Comparison of ENCODE assay signal across 23 cellular contexts in genomic region chr17:57516290-57517215, GRCh38.
A peak's percentile ranks its signal among the peaks of the same experiment; 100 is the strongest.
DNase-seq lines count a peak whose midpoint lies in the region; ATAC-seq and TF ChIP-seq lines count a peak whose summit lies in the region.
"Had no signal": no experiment of that assay in that cellular context is flagged by ENCODE, and none has a peak within 500 bp of the region (broad histone marks: within the 10 kb centered on the region; RNA-seq: fewer than 3 reads in every experiment).

No MANE protein-coding gene starts in this region.

- H3K36me3 ChIP-seq in Karpas-422 (ENCODE audit: insufficient read depth, low read length) (0 out of 2 replicates have a peak, but pooled peaks cover 3% of the 10 kb centered on the region), neural progenitor cell (no peaks in the 10 kb centered on the region)
- no peaks in the 10 kb centered on the region for H3K36me3 ChIP-seq in CD8-positive, alpha-beta T cell (ENCODE audit: insufficient read depth, low read length)
- H3K36me3 ChIP-seq: left lung, ovary, stomach, upper lobe of right lung had no signal

- H2AFZ ChIP-seq in Karpas-422 (ENCODE audit: low read length) (no peak overlapping the region), neural progenitor cell (replicated peaks) (no peak overlapping the region)

- H3K27ac ChIP-seq in Karpas-422 (ENCODE audit: low read length): peak overlapping the region; percentile 100
- no peak overlapping the region for H3K27ac ChIP-seq in neural progenitor cell
- no peak overlapping the region for H3K27ac ChIP-seq in CD8-positive, alpha-beta T cell (ENCODE audit: low read depth, low read length)
- H3K27ac ChIP-seq: body of pancreas, left lung, ovary, stomach, upper lobe of right lung had no signal

- TF ChIP-seq CTCF in AG10803 (conservative IDR thresholded peaks at IDR 0.05; ENCODE audit: low read length): no peak
- TF ChIP-seq CTCF in glutamatergic neuron (IDR thresholded peaks at IDR 0.05; ENCODE audit: partially characterized antibody, unreplicated experiment): no peak
- TF ChIP-seq CTCF in neural progenitor cell (IDR thresholded peaks at IDR 0.05): no peak
- no peak for TF ChIP-seq CTCF in CD8-positive, alpha-beta T cell (IDR thresholded peaks at IDR 0.05)

- peaks cover 17% of the 10 kb centered on the region for H3K27me3 Mint-ChIP-seq in glutamatergic neuron (ENCODE audit: unreplicated experiment)
- peaks cover 2% of the 10 kb centered on the region for H3K27me3 Mint-ChIP-seq in neural progenitor cell (ENCODE audit: insufficient read depth, low read depth)
- no peaks in the 10 kb centered on the region for H3K27me3 Mint-ChIP-seq in CD8-positive, alpha-beta T cell (ENCODE audit: low read depth)
- H3K27me3 Mint-ChIP-seq: activated naive CD8-positive, alpha-beta T cell treated with anti-CD3 and anti-CD28 coated beads, Interleukin-2, amount 10 ng/mL, durations not matched to agents 7 days and 5 days; CD4-positive, alpha-beta T cell had no signal

- peaks cover 19% of the 10 kb centered on the region for H3F3A ChIP-seq in neural progenitor cell (ENCODE audit: low read depth)

- H3K4me1 ChIP-seq in Karpas-422 (ENCODE audit: low read length) (peaks cover 96% of the 10 kb centered on the region), neural progenitor cell (peaks cover 52% of the 10 kb centered on the region)
- no peaks in the 10 kb centered on the region for H3K4me1 ChIP-seq in CD8-positive, alpha-beta T cell (ENCODE audit: insufficient read depth, low read length)
- H3K4me1 ChIP-seq: left lung had no signal

- peak overlapping the region; percentile 32; the same call in 1 of the 2 replicates for H3K9ac ChIP-seq in Karpas-422 (ENCODE audit: low read length)
- H3K9ac ChIP-seq in neural progenitor cell: no peak overlapping the region

- POLR2A ChIA-PET in CD8-positive, alpha-beta T cell (lab: Charles Lee): no interaction called here

- no peaks in the 10 kb centered on the region for H3K27me3 ChIP-seq in Karpas-422 (ENCODE audit: low read length)
- no peaks in the 10 kb centered on the region for H3K27me3 ChIP-seq in neural progenitor cell
- H3K27me3 ChIP-seq in CD8-positive, alpha-beta T cell (ENCODE audit: insufficient read depth, low read length): no peaks in the 10 kb centered on the region
- H3K27me3 ChIP-seq: body of pancreas, left lung, ovary, stomach, upper lobe of right lung had no signal

- H3K4me1 Mint-ChIP-seq in glutamatergic neuron (ENCODE audit: low read depth, unreplicated experiment): peaks cover 69% of the 10 kb centered on the region
- H3K4me1 Mint-ChIP-seq in neural progenitor cell: peaks cover 83% of the 10 kb centered on the region
- peaks cover 9% of the 10 kb centered on the region for H3K4me1 Mint-ChIP-seq in CD8-positive, alpha-beta T cell (ENCODE audit: low read depth)

- H3K4me3 ChIP-seq in AG10803 (ENCODE audit: low read length): no peak overlapping the region
- no peak overlapping the region for H3K4me3 ChIP-seq in Karpas-422 (ENCODE audit: low read length)
- no peak overlapping the region for H3K4me3 ChIP-seq in neural progenitor cell
- H3K4me3 ChIP-seq in CD8-positive, alpha-beta T cell (ENCODE audit: low read depth, low read length): no peak overlapping the region
- H3K4me3 ChIP-seq: body of pancreas, left lung, ovary, stomach, upper lobe of right lung had no signal

- H3K9me2 ChIP-seq in Karpas-422 (replicated peaks; ENCODE audit: insufficient read depth, low read length): no peaks in the 10 kb centered on the region

- CTCF ChIA-PET in CD8-positive, alpha-beta T cell (lab: Charles Lee): interaction anchor here (1.0 to 1.9 kb wide), 2 partner anchors 45 to 274 kb away, joined by 3 to 7 read pairs; no protein-coding TSS in a partner anchor

- DNase-seq in AG10803 (ENCODE audit: low read depth) (peak; percentile 37), Karpas-422 (no peak), glutamatergic neuron (no peak), neural progenitor cell (ENCODE audit: low spot score) (no peak), NOMO-1 (lab: John Stamatoyannopoulos, UW; ENCODE audit: unreplicated experiment in 2 of 2) (no peak), kidney tubule cell (ENCODE audit: low spot score) (no peak)
- no peak for DNase-seq in stimulated activated CD4-positive, alpha-beta T cell treated with anti-CD3 and anti-CD28 coated beads, Interleukin-2, amount 100 ng/mL, for 24 hours
- no peak for DNase-seq in CD8-positive, alpha-beta T cell
- DNase-seq: activated naive CD8-positive, alpha-beta T cell treated with anti-CD3 and anti-CD28 coated beads, Interleukin-2, amount 10 ng/mL, durations not matched to agents 7 days and 5 days; body of pancreas; CD4-positive, alpha-beta T cell; DMS79 treated with DMSO at 0.1 percent for 48 hours; erythroblast; HFFc6; KG1; left lung; NCI-H1048; NCI-H2029; ovary; RPMI8226; stimulated activated CD4-positive, alpha-beta T cell treated with anti-CD3 and anti-CD28 coated beads, Interleukin-2, amount 100 ng/mL, for 48 hours; stomach; upper lobe of right lung had no signal

- H3K9me3 Mint-ChIP-seq in glutamatergic neuron (ENCODE audit: unreplicated experiment): peaks cover 28% of the 10 kb centered on the region
- no peaks in the 10 kb centered on the region for H3K9me3 Mint-ChIP-seq in neural progenitor cell
- no peaks in the 10 kb centered on the region for H3K9me3 Mint-ChIP-seq in CD8-positive, alpha-beta T cell
- H3K9me3 Mint-ChIP-seq: activated naive CD8-positive, alpha-beta T cell treated with anti-CD3 and anti-CD28 coated beads, Interleukin-2, amount 10 ng/mL, durations not matched to agents 7 days and 5 days; CD4-positive, alpha-beta T cell; HFFc6 had no signal

- H4K20me1 ChIP-seq in Karpas-422 (ENCODE audit: insufficient read depth, low read depth, low read length) (no peaks in the 10 kb centered on the region), neural progenitor cell (ENCODE audit: low read depth) (peaks cover 74% of the 10 kb centered on the region)

- H3K79me2 ChIP-seq in Karpas-422 (ENCODE audit: low read length) (peaks cover 84% of the 10 kb centered on the region), neural progenitor cell (ENCODE audit: low read depth) (peaks cover 88% of the 10 kb centered on the region)

- intact Hi-C loops in CD8-positive, alpha-beta T cell (cut with DNase I, micrococcal nuclease): loop anchor here in 1 of 2 experiments (10.0 kb wide), 1 partner anchor 382 kb away; no protein-coding TSS in a partner anchor

- H3K4me2 ChIP-seq in Karpas-422 (ENCODE audit: low read depth, low read length, poor library complexity, severe bottlenecking) (no peak overlapping the region), neural progenitor cell (peak overlapping the region; percentile 58)

- H3K4me3 Mint-ChIP-seq in glutamatergic neuron (ENCODE audit: unreplicated experiment) (peak overlapping the region; percentile 43), neural progenitor cell (peak overlapping the region; percentile 24)
- no peak overlapping the region for H3K4me3 Mint-ChIP-seq in CD8-positive, alpha-beta T cell
- H3K4me3 Mint-ChIP-seq: activated naive CD8-positive, alpha-beta T cell treated with anti-CD3 and anti-CD28 coated beads, Interleukin-2, amount 10 ng/mL, durations not matched to agents 7 days and 5 days; CD4-positive, alpha-beta T cell; HFFc6 had no signal

- peak overlapping the region; percentile 99 for H3K27ac Mint-ChIP-seq in glutamatergic neuron (ENCODE audit: unreplicated experiment)
- H3K27ac Mint-ChIP-seq in neural progenitor cell: peak overlapping the region; percentile 90
- H3K27ac Mint-ChIP-seq in CD8-positive, alpha-beta T cell: no peak overlapping the region
- H3K27ac Mint-ChIP-seq: activated naive CD8-positive, alpha-beta T cell treated with anti-CD3 and anti-CD28 coated beads, Interleukin-2, amount 10 ng/mL, durations not matched to agents 7 days and 5 days; CD4-positive, alpha-beta T cell; HFFc6 had no signal

- H3K9me3 ChIP-seq in Karpas-422 (ENCODE audit: low read length): no peaks in the 10 kb centered on the region
- H3K9me3 ChIP-seq in neural progenitor cell (ENCODE audit: low read depth): no peaks in the 10 kb centered on the region
- H3K9me3 ChIP-seq in CD8-positive, alpha-beta T cell (ENCODE audit: low read length): no peaks in the 10 kb centered on the region
- H3K9me3 ChIP-seq: body of pancreas, left lung, ovary, stomach, upper lobe of right lung had no signal

- H3K36me3 Mint-ChIP-seq in glutamatergic neuron (ENCODE audit: unreplicated experiment) (no peaks in the 10 kb centered on the region), neural progenitor cell (peaks cover 13% of the 10 kb centered on the region)
- peaks cover 7% of the 10 kb centered on the region for H3K36me3 Mint-ChIP-seq in CD8-positive, alpha-beta T cell
- H3K36me3 Mint-ChIP-seq: activated naive CD8-positive, alpha-beta T cell treated with anti-CD3 and anti-CD28 coated beads, Interleukin-2, amount 10 ng/mL, durations not matched to agents 7 days and 5 days had no signal

- ATAC-seq in CD8-positive, alpha-beta T cell: no peak
- ATAC-seq: body of pancreas, left lung, upper lobe of right lung had no signal
